8 cellular contexts compared by ENCODE assay signal in the genomic region with DNA sequence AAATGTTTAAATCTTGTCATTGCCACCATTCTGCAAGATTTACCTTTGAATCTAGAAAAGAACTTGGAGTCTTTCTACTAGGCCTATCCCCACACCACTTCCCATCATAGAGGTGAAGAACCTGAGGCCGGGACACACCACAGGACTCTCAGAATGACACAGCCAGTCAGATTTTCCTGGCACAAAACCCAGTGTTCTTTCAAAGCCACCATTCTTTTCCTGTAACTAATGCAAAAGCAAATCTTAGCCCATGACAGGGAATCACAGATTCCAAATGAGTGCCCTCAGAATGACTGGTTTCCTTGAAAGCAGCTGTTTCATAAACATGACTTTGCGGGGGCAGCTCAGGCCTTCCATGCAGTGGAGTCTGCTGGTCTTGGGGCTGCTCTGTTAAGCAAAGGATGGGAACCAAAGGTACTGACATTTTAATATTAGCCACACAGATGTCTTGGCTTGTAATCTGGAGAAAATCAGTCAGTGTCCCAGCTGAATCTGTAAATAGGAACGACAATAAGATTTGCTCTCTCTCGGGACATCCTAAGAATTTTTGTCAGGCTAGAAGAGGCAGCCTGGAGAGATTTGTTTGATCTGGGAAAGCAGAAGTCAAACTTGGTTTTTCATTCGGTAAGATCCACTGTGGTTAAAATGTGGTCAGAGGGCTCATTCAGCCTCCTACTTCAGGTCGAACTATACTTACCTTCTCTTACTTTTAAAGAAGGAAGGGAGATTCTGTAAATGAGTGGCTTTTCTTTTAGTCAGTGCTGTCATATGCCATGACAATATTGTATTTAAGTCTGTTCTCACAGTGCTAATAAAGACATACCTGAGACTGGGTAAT.
DNase-seq lines count a peak whose midpoint lies in the region; ATAC-seq and TF ChIP-seq lines count a peak whose summit lies in the region.

No MANE protein-coding gene starts in this region.

- H3K27me3 Mint-ChIP-seq in nephron progenitor cell (ENCODE audit: low read depth, poor library complexity) (no peaks in the 10 kb centered on the region), endothelial cell (ENCODE audit: unreplicated experiment) (no peaks in the 10 kb centered on the region)

- no peaks in the 10 kb centered on the region for H3K36me3 Mint-ChIP-seq in nephron progenitor cell (ENCODE audit: low read depth)
- no peaks in the 10 kb centered on the region for H3K36me3 Mint-ChIP-seq in endothelial cell (ENCODE audit: low read depth, unreplicated experiment)

- intact Hi-C loops in sigmoid colon (cut with DNase I), result no loop called here

- H3K4me3 Mint-ChIP-seq in nephron progenitor cell (no peak overlapping the region), endothelial cell (ENCODE audit: unreplicated experiment) (no peak overlapping the region)

- TF ChIP-seq POLR2A in sigmoid colon (IDR thresholded peaks at IDR 0.05), result no peak

- ATAC-seq in GM18907 (IDR thresholded peaks at IDR 0.05; ENCODE audit: unreplicated experiment), result peak; percentile 69
- ATAC-seq in HG02678 (IDR thresholded peaks at IDR 0.05; ENCODE audit: unreplicated experiment), result peak; percentile 69
- ATAC-seq in SK-N-SH treated with all-trans-retinoic acid at 6 μM for 48 hours, result peak; percentile 65

- TF ChIP-seq EP300 in sigmoid colon (IDR thresholded peaks at IDR 0.05), result peak in 1 of 4 donors; percentile 12

- H3K27ac ChIP-seq in sigmoid colon, result peak overlapping the region in 2 of 4 donors; percentile 21 to 36

- H3K9me3 ChIP-seq in sigmoid colon, result no peaks in the 10 kb centered on the region
- H3K9me3 ChIP-seq in BE2C, result no peaks in the 10 kb centered on the region

- H3K27ac Mint-ChIP-seq in nephron progenitor cell, result peak overlapping the region; percentile 49
- H3K27ac Mint-ChIP-seq in endothelial cell (ENCODE audit: unreplicated experiment), result no peak overlapping the region

- H3K9me3 Mint-ChIP-seq in nephron progenitor cell, result no peaks in the 10 kb centered on the region
- no peaks in the 10 kb centered on the region for H3K9me3 Mint-ChIP-seq in endothelial cell (ENCODE audit: unreplicated experiment)

- peaks cover 0 to 12% (median 5%) of the 10 kb centered on the region in 4 donors for H3K4me1 ChIP-seq in sigmoid colon
- no peaks in the 10 kb centered on the region for H3K4me1 ChIP-seq in BE2C

- DNase-seq in nephron progenitor cell, result no peak
- no peak for DNase-seq in endothelial cell (ENCODE audit: low spot score)
- no peak for DNase-seq in sigmoid colon
- DNase-seq in middle frontal gyrus (ENCODE audit: extremely low spot score, low spot score), result no peak
- no peak for DNase-seq in BE2C

- H3K27me3 ChIP-seq in sigmoid colon, result no peaks in the 10 kb centered on the region
- no peaks in the 10 kb centered on the region; the same call in 1 of the 2 replicates for H3K27me3 ChIP-seq in BE2C

- 53 to 82% methylated on average over 6 of the region's 6 CpGs for WGBS in sigmoid colon, 2 donors

- H3K36me3 ChIP-seq in sigmoid colon (no peaks in the 10 kb centered on the region), BE2C (no peaks in the 10 kb centered on the region)

- no peak for TF ChIP-seq CTCF in nephron progenitor cell (IDR thresholded peaks at IDR 0.05)
- no peak for TF ChIP-seq CTCF in endothelial cell (IDR thresholded peaks at IDR 0.05; ENCODE audit: unreplicated experiment)
- TF ChIP-seq CTCF in sigmoid colon (IDR thresholded peaks at IDR 0.05), result no peak
- TF ChIP-seq CTCF in BE2C (IDR thresholded peaks at IDR 0.05; ENCODE audit: low read depth, low read length), result no peak

- H3K4me1 Mint-ChIP-seq in nephron progenitor cell, result peaks cover 15% of the 10 kb centered on the region
- peaks cover 3% of the 10 kb centered on the region for H3K4me1 Mint-ChIP-seq in endothelial cell (ENCODE audit: unreplicated experiment)

- H3K4me3 ChIP-seq in sigmoid colon, result no peak overlapping the region
- no peak overlapping the region for H3K4me3 ChIP-seq in BE2C (ENCODE audit: low read depth, low read length)

TF ChIP-seq in SK-N-SH treated with all-trans-retinoic acid at 6 μM for 48 hours, 23 proteins besides CTCF, POLR2A, EP300 and RAD21:
- TF ChIP-seq GLIS3 (CRISPR knock-in tag; IDR thresholded peaks at IDR 0.05) (no peak), TOX (CRISPR knock-in tag; IDR thresholded peaks at IDR 0.05; ENCODE audit: borderline replicate concordance) (no peak), PATZ1 (CRISPR knock-in tag; IDR thresholded peaks at IDR 0.05; ENCODE audit: borderline replicate concordance) (no peak), ZFP30 (CRISPR knock-in tag; IDR thresholded peaks at IDR 0.05) (no peak), ARNTL (CRISPR knock-in tag; IDR thresholded peaks at IDR 0.05; ENCODE audit: borderline replicate concordance, low read depth) (no peak), ESRRG (CRISPR knock-in tag; IDR thresholded peaks at IDR 0.05) (no peak), RARB (CRISPR knock-in tag; IDR thresholded peaks at IDR 0.05) (no peak), BACH2 (CRISPR knock-in tag; IDR thresholded peaks at IDR 0.05; ENCODE audit: borderline replicate concordance) (no peak), ZC3H10 (CRISPR knock-in tag; IDR thresholded peaks at IDR 0.05) (no peak), TCF4 (CRISPR knock-in tag; IDR thresholded peaks at IDR 0.05; ENCODE audit: borderline replicate concordance) (no peak), ISL1 (CRISPR knock-in tag; IDR thresholded peaks at IDR 0.05) (no peak), ZNF8 (CRISPR knock-in tag; IDR thresholded peaks at IDR 0.05) (no peak), ZNF70 (CRISPR knock-in tag; IDR thresholded peaks at IDR 0.05) (no peak)
- TF ChIP-seq, protein P1, sequence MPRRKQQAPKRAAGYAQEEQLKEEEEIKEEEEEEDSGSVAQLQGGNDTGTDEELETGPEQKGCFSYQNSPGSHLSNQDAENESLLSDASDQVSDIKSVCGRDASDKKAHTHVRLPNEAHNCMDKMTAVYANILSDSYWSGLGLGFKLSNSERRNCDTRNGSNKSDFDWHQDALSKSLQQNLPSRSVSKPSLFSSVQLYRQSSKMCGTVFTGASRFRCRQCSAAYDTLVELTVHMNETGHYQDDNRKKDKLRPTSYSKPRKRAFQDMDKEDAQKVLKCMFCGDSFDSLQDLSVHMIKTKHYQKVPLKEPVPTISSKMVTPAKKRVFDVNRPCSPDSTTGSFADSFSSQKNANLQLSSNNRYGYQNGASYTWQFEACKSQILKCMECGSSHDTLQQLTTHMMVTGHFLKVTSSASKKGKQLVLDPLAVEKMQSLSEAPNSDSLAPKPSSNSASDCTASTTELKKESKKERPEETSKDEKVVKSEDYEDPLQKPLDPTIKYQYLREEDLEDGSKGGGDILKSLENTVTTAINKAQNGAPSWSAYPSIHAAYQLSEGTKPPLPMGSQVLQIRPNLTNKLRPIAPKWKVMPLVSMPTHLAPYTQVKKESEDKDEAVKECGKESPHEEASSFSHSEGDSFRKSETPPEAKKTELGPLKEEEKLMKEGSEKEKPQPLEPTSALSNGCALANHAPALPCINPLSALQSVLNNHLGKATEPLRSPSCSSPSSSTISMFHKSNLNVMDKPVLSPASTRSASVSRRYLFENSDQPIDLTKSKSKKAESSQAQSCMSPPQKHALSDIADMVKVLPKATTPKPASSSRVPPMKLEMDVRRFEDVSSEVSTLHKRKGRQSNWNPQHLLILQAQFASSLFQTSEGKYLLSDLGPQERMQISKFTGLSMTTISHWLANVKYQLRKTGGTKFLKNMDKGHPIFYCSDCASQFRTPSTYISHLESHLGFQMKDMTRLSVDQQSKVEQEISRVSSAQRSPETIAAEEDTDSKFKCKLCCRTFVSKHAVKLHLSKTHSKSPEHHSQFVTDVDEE (CRISPR knock-in tag; IDR thresholded peaks at IDR 0.05), result no peak
TF ChIP-seq in SK-N-SH treated with all-trans-retinoic acid at 6 μM for 48 hours: peak in this region for 0.
